Comparison of ENCODE assay signal across 11 cellular contexts in the genomic region with DNA sequence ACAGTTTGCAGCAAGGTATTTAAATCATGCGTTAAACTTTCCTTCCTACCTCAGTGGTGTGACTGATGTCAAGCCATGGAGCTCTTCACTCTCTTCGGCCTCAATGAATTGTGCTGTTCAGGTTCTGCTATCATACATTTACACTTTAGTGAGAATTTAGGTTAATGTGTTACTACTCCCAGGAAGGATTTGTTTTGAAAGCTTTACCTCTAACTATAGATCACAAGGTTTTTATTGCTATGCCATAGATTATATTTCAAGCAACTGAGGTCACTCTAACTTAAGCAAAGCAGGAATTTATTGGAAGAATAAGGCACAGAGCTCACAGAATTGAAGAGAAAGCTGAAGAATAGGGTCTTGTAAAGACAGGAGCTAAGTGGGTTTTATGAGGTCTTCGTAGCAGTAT. TPM values are rescaled to one million over a fixed set of nuclear protein-coding genes. Genes with fewer than 3 reads are reported as not detected.
DNase-seq lines count a peak whose midpoint lies in the region; ATAC-seq and TF ChIP-seq lines count a peak whose summit lies in the region.
"Had no signal": no experiment of that assay in that cellular context is flagged by ENCODE, and none has a peak within 500 bp of the region (broad histone marks: within the 10 kb centered on the region; RNA-seq: fewer than 3 reads in every experiment).

No MANE protein-coding gene starts in this region.

- H3K9me3 Mint-ChIP-seq in naive thymus-derived CD4-positive, alpha-beta T cell = peaks cover 0 to 6% (median 0%) of the 10 kb centered on the region in 11 donors

- H3K4me1 ChIP-seq in ACC112 (ENCODE audit: control insufficient read depth, insufficient read depth, low read length, unreplicated experiment) = peaks cover 32% of the 10 kb centered on the region
- no peaks in the 10 kb centered on the region for H3K4me1 ChIP-seq in naive thymus-derived CD4-positive, alpha-beta T cell (ENCODE audit: control insufficient read depth in 2 of 2, insufficient read depth in 2 of 2, low read length in 2 of 2)

- 0 out of 2 replicates have a peak overlapping the region, but pooled peaks have one; percentile 19 for H3K27ac ChIP-seq in ACC112 (ENCODE audit: low read depth, low read length)
- peak overlapping the region; percentile 27 for H3K27ac ChIP-seq in epithelial cell of prostate
- no peak overlapping the region for H3K27ac ChIP-seq in RWPE1
- no peak overlapping the region for H3K27ac ChIP-seq in naive thymus-derived CD4-positive, alpha-beta T cell (ENCODE audit: low read depth, low read length)

- peaks cover 0 to 19% (median 0%) of the 10 kb centered on the region in 5 donors for H3K27me3 Mint-ChIP-seq in naive thymus-derived CD4-positive, alpha-beta T cell

- H3K4me1 Mint-ChIP-seq in naive thymus-derived CD4-positive, alpha-beta T cell = peaks cover 3 to 41% (median 24%) of the 10 kb centered on the region in 7 donors

- H3K27me3 ChIP-seq in ACC112 (ENCODE audit: insufficient read depth, low read length) = no peaks in the 10 kb centered on the region
- no peaks in the 10 kb centered on the region for H3K27me3 ChIP-seq in naive thymus-derived CD4-positive, alpha-beta T cell (ENCODE audit: control insufficient read depth in 2 of 2, insufficient read depth in 2 of 2, low read length in 2 of 2)

- H3K4me3 ChIP-seq in ACC112 (ENCODE audit: low read depth, low read length) = no peak overlapping the region
- H3K4me3 ChIP-seq in naive thymus-derived CD4-positive, alpha-beta T cell (ENCODE audit: low read length) = no peak overlapping the region

- H3K36me3 Mint-ChIP-seq in naive thymus-derived CD4-positive, alpha-beta T cell = peaks cover 0 to 2% (median 0%) of the 10 kb centered on the region in 5 donors
- H3K36me3 Mint-ChIP-seq: activated CD8-positive, alpha-beta memory T cell treated with anti-CD3 and anti-CD28 coated beads, Interleukin-2, amount 10 ng/mL, durations not matched to agents 7 days and 5 days had no signal

- no peaks in the 10 kb centered on the region for H3K9me3 ChIP-seq in naive thymus-derived CD4-positive, alpha-beta T cell (ENCODE audit: control insufficient read depth in 2 of 3, low read length in 3 of 3)

- CTCF ChIA-PET in RWPE1 (lab: Yijun Ruan, JAX) = interaction anchor here (0.9 kb wide), 1 partner anchor 110 kb away, joined by 3 read pairs; no protein-coding TSS in a partner anchor
- CTCF ChIA-PET in naive thymus-derived CD4-positive, alpha-beta T cell (lab: Charles Lee) = no interaction called here

- POLR2A ChIA-PET in RWPE1 (lab: Yijun Ruan, JAX; ENCODE audit: low non-redundant PET) = no interaction called here
- POLR2A ChIA-PET in naive thymus-derived CD4-positive, alpha-beta T cell (lab: Charles Lee) = no interaction called here

- H3K36me3 ChIP-seq in ACC112 (ENCODE audit: insufficient read depth, low read length) = no peaks in the 10 kb centered on the region
- no peaks in the 10 kb centered on the region for H3K36me3 ChIP-seq in naive thymus-derived CD4-positive, alpha-beta T cell (ENCODE audit: control insufficient read depth in 2 of 3, insufficient read depth in 3 of 3, low read length in 3 of 3)

- intact Hi-C loops in naive thymus-derived CD4-positive, alpha-beta T cell (cut with micrococcal nuclease) = no loop called here

- H2AFZ ChIP-seq in ACC112 (ENCODE audit: low read length, unreplicated experiment) = peak overlapping the region; percentile 58

- H3K4me3 Mint-ChIP-seq in naive thymus-derived CD4-positive, alpha-beta T cell = no peak overlapping the region
- H3K4me3 Mint-ChIP-seq: activated CD8-positive, alpha-beta memory T cell treated with anti-CD3 and anti-CD28 coated beads, Interleukin-2, amount 10 ng/mL, durations not matched to agents 7 days and 5 days had no signal

- H3K27ac Mint-ChIP-seq in naive thymus-derived CD4-positive, alpha-beta T cell = no peak overlapping the region
- H3K27ac Mint-ChIP-seq: activated CD8-positive, alpha-beta memory T cell treated with anti-CD3 and anti-CD28 coated beads, Interleukin-2, amount 10 ng/mL, durations not matched to agents 7 days and 5 days had no signal

- H3K79me2 ChIP-seq in ACC112 (ENCODE audit: control insufficient read depth, insufficient read depth, low read length, unreplicated experiment) = no peaks in the 10 kb centered on the region

- no peak for DNase-seq in epithelial cell of prostate (ENCODE audit: low read depth, low spot score)
- DNase-seq in NCI-H1930 (lab: John Stamatoyannopoulos, UW) = no peak
- DNase-seq in RWPE1 (ENCODE audit: low spot score) = no peak
- DNase-seq in naive thymus-derived CD4-positive, alpha-beta T cell = no peak
- DNase-seq in NCI-H510A treated with DMSO at 0.1 percent for 48 hours (lab: John Stamatoyannopoulos, UW) = no peak
- DNase-seq: activated CD8-positive, alpha-beta memory T cell treated with anti-CD3 and anti-CD28 coated beads, Interleukin-2, amount 10 ng/mL, durations not matched to agents 7 days and 5 days; NCI-H187 treated with DMSO at 0.1 percent for 48 hours; SIG-M5 had no signal

- TF ChIP-seq CTCF in RWPE1 (conservative IDR thresholded peaks at IDR 0.05; ENCODE audit: low read depth) = no peak

- ATAC-seq in GM21381 (IDR thresholded peaks at IDR 0.05; ENCODE audit: unreplicated experiment) (peak; percentile 36), HG03196 (IDR thresholded peaks at IDR 0.05; ENCODE audit: unreplicated experiment) (peak; percentile 29)
- ATAC-seq in naive thymus-derived CD4-positive, alpha-beta T cell = no peak
- ATAC-seq: activated CD8-positive, alpha-beta memory T cell treated with anti-CD3 and anti-CD28 coated beads, Interleukin-2, amount 10 ng/mL, durations not matched to agents 7 days and 5 days had no signal

RNA-seq across cellular contexts. Expression of a gene that starts 11.0 kb away (rescaled TPM):
- 100 to 1,000 TPM; 281 to 463 (median 342) TPM for total RNA-seq in naive thymus-derived CD4-positive, alpha-beta T cell
- polyA plus RNA-seq in naive thymus-derived CD4-positive, alpha-beta T cell = 100 to 1,000 TPM; 502 to 535 TPM

Comparison
In these comparisons a context has a peak if more than half of its experiments do, and no peak if none do; other contexts are left out.
1. H3K27ac ChIP-seq: peak in ACC112 (single experiment) and epithelial cell of prostate (single experiment); none in RWPE1 (single experiment) and naive thymus-derived CD4-positive, alpha-beta T cell (single experiment).